Comparison of ENCODE assay signal across 30 cellular contexts in genomic region chr4:68388347-68388746, GRCh38. TPM values are rescaled to one million over a fixed set of nuclear protein-coding genes. Genes with fewer than 3 reads are reported as not detected.
"Had no signal": no experiment of that assay in that cellular context is flagged by ENCODE, and none has a peak within 500 bp of the region (broad histone marks: within the 10 kb centered on the region; RNA-seq: fewer than 3 reads in every experiment).

No MANE protein-coding gene starts in this region.

- H3K27ac Mint-ChIP-seq: activated CD4-positive, alpha-beta T cell treated with anti-CD3 and anti-CD28 coated beads for 36 hours; activated CD8-positive, alpha-beta T cell treated with anti-CD3 and anti-CD28 coated beads for 36 hours; activated naive CD4-positive, alpha-beta T cell treated with anti-CD3 and anti-CD28 coated beads, Interleukin-2, amount 10 ng/mL, durations not matched to agents 7 days and 5 days; activated naive CD8-positive, alpha-beta T cell treated with anti-CD3 and anti-CD28 coated beads for 36 hours; activated T-cell treated with anti-CD3 and anti-CD28 coated beads, Interleukin-2, amount 50 U/mL, for 72 hours; activated T-helper 2 cell treated with anti-CD3 and anti-CD28 coated beads, Interferon-gamma antibody, Interleukin-2, Interleukin-4, amounts not matched to agents 10 μg/mL and 5 μg/mL and 100 μg/mL, durations not matched to agents 14 hours and 24 hours and 36 hours had no signal

- H3K27ac ChIP-seq: brain microvascular endothelial cell, cardiac muscle cell, VCaP had no signal

- H3K4me3 Mint-ChIP-seq: activated CD4-positive, alpha-beta T cell treated with anti-CD3 and anti-CD28 coated beads for 36 hours; activated CD8-positive, alpha-beta T cell treated with anti-CD3 and anti-CD28 coated beads for 36 hours; activated naive CD4-positive, alpha-beta T cell treated with anti-CD3 and anti-CD28 coated beads, Interleukin-2, amount 10 ng/mL, durations not matched to agents 7 days and 5 days; activated naive CD8-positive, alpha-beta T cell treated with anti-CD3 and anti-CD28 coated beads for 36 hours; activated T-cell treated with anti-CD3 and anti-CD28 coated beads, Interleukin-2, amount 50 U/mL, for 72 hours had no signal

- H3K9ac ChIP-seq: SK-N-SH had no signal

- H3K9me3 ChIP-seq: MG63, SK-N-SH had no signal

- H3K36me3 ChIP-seq: brain microvascular endothelial cell, cardiac muscle cell, MG63 had no signal

- H3K4me2 ChIP-seq: SK-N-SH had no signal

- H3K36me3 Mint-ChIP-seq: activated naive CD4-positive, alpha-beta T cell treated with anti-CD3 and anti-CD28 coated beads, Interleukin-2, amount 10 ng/mL, durations not matched to agents 7 days and 5 days; activated naive CD8-positive, alpha-beta T cell treated with anti-CD3 and anti-CD28 coated beads for 36 hours had no signal

- ATAC-seq: activated CD4-positive, alpha-beta T cell treated with anti-CD3 and anti-CD28 coated beads for 36 hours; activated CD8-positive, alpha-beta T cell treated with anti-CD3 and anti-CD28 coated beads for 36 hours; activated T-cell treated with anti-CD3 and anti-CD28 coated beads, Interleukin-2, amount 50 U/mL, for 72 hours; Panc1; Right ventricle myocardium inferior had no signal

- H3K4me1 Mint-ChIP-seq: activated CD4-positive, alpha-beta T cell treated with anti-CD3 and anti-CD28 coated beads for 36 hours; activated naive CD4-positive, alpha-beta T cell treated with anti-CD3 and anti-CD28 coated beads, Interleukin-2, amount 10 ng/mL, durations not matched to agents 7 days and 5 days had no signal

- H3K27me3 ChIP-seq: brain microvascular endothelial cell, cardiac muscle cell, MG63 had no signal

- H3K4me3 ChIP-seq: cardiac muscle cell, MG63 had no signal

- H3K9me3 Mint-ChIP-seq: activated CD8-positive, alpha-beta T cell treated with anti-CD3 and anti-CD28 coated beads for 36 hours; activated naive CD4-positive, alpha-beta T cell treated with anti-CD3 and anti-CD28 coated beads, Interleukin-2, amount 10 ng/mL, durations not matched to agents 7 days and 5 days; activated naive CD8-positive, alpha-beta T cell treated with anti-CD3 and anti-CD28 coated beads for 36 hours; activated T-cell treated with anti-CD3 and anti-CD28 coated beads, Interleukin-2, amount 50 U/mL, for 72 hours; activated T-helper 2 cell treated with anti-CD3 and anti-CD28 coated beads, Interferon-gamma antibody, Interleukin-2, Interleukin-4, amounts not matched to agents 10 μg/mL and 5 μg/mL and 100 μg/mL, durations not matched to agents 14 hours and 24 hours and 36 hours had no signal

- DNase-seq: activated CD4-positive, alpha-beta T cell treated with anti-CD3 and anti-CD28 coated beads for 36 hours; activated CD8-positive, alpha-beta memory T cell treated with anti-CD3 and anti-CD28 coated beads, Interleukin-2, amount 50 U/mL, for 4 hours; activated CD8-positive, alpha-beta T cell treated with anti-CD3 and anti-CD28 coated beads for 36 hours; activated gamma-delta T cell treated with Interleukin-2 at 50 U/mL for 16 hours; activated naive CD4-positive, alpha-beta T cell treated with anti-CD3 and anti-CD28 coated beads, Interleukin-2, amount 10 ng/mL, durations not matched to agents 7 days and 5 days; activated naive CD8-positive, alpha-beta T cell treated with anti-CD3 and anti-CD28 coated beads for 36 hours; activated T-cell treated with anti-CD3 and anti-CD28 coated beads, Interleukin-2, amount 50 U/mL, for 72 hours; brain microvascular endothelial cell; MG63; MV-4-11; NCI-H1092 treated with DMSO at 0.1 percent for 48 hours; NCI-H1417 treated with DMSO at 0.1 percent for 48 hours; NCI-H1694; NCI-H2029; NCI-H2107; NCI-H2171 treated with DMSO at 0.1 percent for 48 hours; NCI-H345; NCI-H510A; NCI-H526 treated with DMSO at 0.1 percent for 48 hours; NK-92 treated with Interleukin-12 subunit alpha and Interleukin-12 subunit beta, amount 100 ng/mL, for 24 hours; OCI-M1; RPMI8226; SK-N-SH; T-helper 1 cell had no signal

- H3K27me3 Mint-ChIP-seq: activated naive CD8-positive, alpha-beta T cell treated with anti-CD3 and anti-CD28 coated beads for 36 hours had no signal

RNA-seq across cellular contexts. Expression of gene TMPRSS11E, which starts 58.9 kb away (rescaled TPM):
- total RNA-seq: activated T-cell treated with anti-CD3 and anti-CD28 coated beads, Interleukin-2, amount 50 U/mL, for 72 hours; activated T-helper 2 cell treated with anti-CD3 and anti-CD28 coated beads, Interferon-gamma antibody, Interleukin-2, Interleukin-4, amounts not matched to agents 10 μg/mL and 5 μg/mL and 100 μg/mL, durations not matched to agents 14 hours and 24 hours and 36 hours; cardiac muscle cell; Right ventricle myocardium inferior; T-helper 2 cell treated with Interferon-gamma antibody and Interleukin-4, amounts not matched to agents 100 ng/mL and 5 ng/mL, for 36 hours had no signal
- polyA plus RNA-seq: cardiac muscle cell, SK-N-SH had no signal
